ENCODE assay signal across 8 cellular contexts in the genomic region with DNA sequence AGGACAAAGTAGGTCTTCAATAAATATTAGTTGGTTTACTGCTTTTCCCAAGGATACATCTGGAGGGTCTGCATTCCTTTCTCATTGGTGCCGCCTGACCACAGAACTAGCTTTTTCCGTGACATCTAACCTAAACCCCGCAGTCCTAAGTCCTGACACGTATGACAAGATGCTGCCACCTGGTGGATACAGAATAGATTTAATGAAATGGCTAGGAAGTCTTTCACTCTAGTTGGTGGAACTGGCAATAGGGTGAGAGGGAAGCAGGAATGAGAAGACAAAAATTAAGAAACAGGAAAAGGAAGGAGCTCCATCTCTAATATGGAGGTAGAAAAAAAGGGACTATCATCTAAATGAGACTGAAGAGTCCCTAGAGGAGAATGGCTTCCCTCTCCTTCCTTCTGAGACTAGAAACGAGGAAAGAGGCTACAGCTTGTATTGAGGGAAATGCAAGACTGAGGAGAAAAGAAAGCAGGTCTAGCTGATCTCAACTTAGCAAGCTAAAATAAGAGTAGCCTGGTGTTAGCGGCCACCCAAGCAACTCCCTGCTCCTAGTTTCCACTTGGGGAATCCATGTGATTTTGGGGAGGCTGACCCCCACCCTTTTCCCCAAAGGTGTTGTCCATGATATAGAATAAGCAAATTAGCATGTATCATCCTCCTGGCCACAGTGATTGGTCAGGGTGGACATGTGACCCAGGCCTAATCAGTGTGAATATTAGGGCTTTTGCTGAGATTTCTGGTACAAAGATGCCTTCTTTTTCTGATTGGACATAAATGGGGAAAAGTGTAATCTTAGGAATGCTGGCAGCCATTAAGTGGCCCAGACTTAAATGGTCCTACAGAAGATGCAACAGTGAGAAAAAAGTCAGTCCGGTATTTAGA. TPM values are rescaled to one million over a fixed set of nuclear protein-coding genes. Genes with fewer than 3 reads are reported as not detected.
DNase-seq lines count a peak whose midpoint lies in the region; ATAC-seq and TF ChIP-seq lines count a peak whose summit lies in the region.

No MANE protein-coding gene starts in this region.

- WGBS in endodermal cell (ENCODE audit: insufficient coverage in 1 of 2, insufficient read length in 1 of 2), 2 experiments: 51 to 88% methylated on average over 2 to 7 of the region's 7 CpGs
- 38 to 59% methylated on average over 3 to 4 of the region's 7 CpGs for WGBS in mesodermal cell (ENCODE audit: insufficient coverage in 2 of 2), 2 experiments

- ATAC-seq in stimulated activated naive CD8-positive, alpha-beta T cell treated with anti-CD3 and anti-CD28 coated beads, Interleukin-15, amount 100 ng/mL, for 72 hours: peak; percentile 90
- no peak for ATAC-seq in GM21619 (IDR thresholded peaks at IDR 0.05; ENCODE audit: unreplicated experiment)

- H3K4me3 Mint-ChIP-seq in endodermal cell: no peak overlapping the region
- H3K4me3 Mint-ChIP-seq in stimulated activated naive CD8-positive, alpha-beta T cell treated with anti-CD3 and anti-CD28 coated beads, Interleukin-15, amount 100 ng/mL, for 72 hours: no peak overlapping the region

- H3K36me3 ChIP-seq in endodermal cell (ENCODE audit: control insufficient read depth, insufficient read depth, low read length) (peaks cover 21% of the 10 kb centered on the region), mesodermal cell (ENCODE audit: control insufficient read depth, insufficient read depth, low read length) (peaks cover 33% of the 10 kb centered on the region)

- peak overlapping the region; percentile 27 for H3K27ac ChIP-seq in endodermal cell (ENCODE audit: low read depth, low read length)
- H3K27ac ChIP-seq in mesodermal cell (ENCODE audit: low read depth, low read length, severe bottlenecking): peak overlapping the region; percentile 77

- H3K36me3 Mint-ChIP-seq in endodermal cell (ENCODE audit: low read depth): peaks cover 31% of the 10 kb centered on the region

- H3K9me3 Mint-ChIP-seq in endodermal cell: no peaks in the 10 kb centered on the region
- H3K9me3 Mint-ChIP-seq in stimulated activated naive CD8-positive, alpha-beta T cell treated with anti-CD3 and anti-CD28 coated beads, Interleukin-15, amount 100 ng/mL, for 72 hours: no peaks in the 10 kb centered on the region

- peak; percentile 85 for TF ChIP-seq CTCF in endodermal cell (conservative IDR thresholded peaks at IDR 0.05)

- H3K4me1 Mint-ChIP-seq in endodermal cell: peaks cover 10% of the 10 kb centered on the region
- peaks cover 46% of the 10 kb centered on the region for H3K4me1 Mint-ChIP-seq in stimulated activated naive CD8-positive, alpha-beta T cell treated with anti-CD3 and anti-CD28 coated beads, Interleukin-15, amount 100 ng/mL, for 72 hours

- H3K4me3 ChIP-seq in endodermal cell (ENCODE audit: low read length) (no peak overlapping the region), mesodermal cell (ENCODE audit: extremely low read depth, insufficient read depth, low read length, poor library complexity, severe bottlenecking) (no peak overlapping the region)

- no peak overlapping the region for H3K9ac ChIP-seq in endodermal cell (ENCODE audit: extremely low read depth, low read length, poor library complexity, severe bottlenecking)

- DNase-seq in EH (ENCODE audit: low read depth): peak; percentile 87
- peak; percentile 50 for DNase-seq in HPDE6-E6E7 (ENCODE audit: extremely low spot score)
- DNase-seq in NCI-H69 (lab: John Stamatoyannopoulos, UW): peak; percentile 88
- DNase-seq in activated CD4-positive, alpha-beta T cell treated with anti-CD3 and anti-CD28 coated beads, Interleukin-2, amount 50 U/mL, for 48 hours: peak; percentile 19 to 42
- DNase-seq in endodermal cell: peak; percentile 78
- DNase-seq in stimulated activated naive CD8-positive, alpha-beta T cell treated with anti-CD3 and anti-CD28 coated beads, Interleukin-15, amount 100 ng/mL, for 72 hours: peak; percentile 46 to 48

- no peaks in the 10 kb centered on the region for H3K27me3 ChIP-seq in endodermal cell (ENCODE audit: control insufficient read depth, insufficient read depth, low read length, poor library complexity, severe bottlenecking)

- no peaks in the 10 kb centered on the region for H3K9me3 ChIP-seq in endodermal cell (ENCODE audit: control insufficient read depth, low read length)
- no peaks in the 10 kb centered on the region for H3K9me3 ChIP-seq in mesodermal cell (ENCODE audit: control insufficient read depth, low read length)

- no peaks in the 10 kb centered on the region for H3K27me3 Mint-ChIP-seq in endodermal cell (ENCODE audit: insufficient read depth)
- H3K27me3 Mint-ChIP-seq in stimulated activated naive CD8-positive, alpha-beta T cell treated with anti-CD3 and anti-CD28 coated beads, Interleukin-15, amount 100 ng/mL, for 72 hours: no peaks in the 10 kb centered on the region

- peak overlapping the region; percentile 77 for H3K27ac Mint-ChIP-seq in endodermal cell
- H3K27ac Mint-ChIP-seq in stimulated activated naive CD8-positive, alpha-beta T cell treated with anti-CD3 and anti-CD28 coated beads, Interleukin-15, amount 100 ng/mL, for 72 hours: no peak overlapping the region

- H3K4me1 ChIP-seq in endodermal cell (ENCODE audit: control insufficient read depth, insufficient read depth, low read length) (peaks cover 2% of the 10 kb centered on the region), mesodermal cell (ENCODE audit: control insufficient read depth, insufficient read depth, low read length, poor library complexity, severe bottlenecking) (no peaks in the 10 kb centered on the region)

RNA-seq across cellular contexts. Expression of a gene that starts 5.9 kb away (rescaled TPM):
- total RNA-seq in endodermal cell: 10 to 100 TPM; 57.7 to 72.1 TPM
- 66.0 TPM for polyA plus RNA-seq in endodermal cell (2013, experiment 1 of 2)
- polyA plus RNA-seq in endodermal cell (2013, experiment 2 of 2): 64.5 TPM
- 42.8 TPM for polyA plus RNA-seq in mesodermal cell (2013, experiment 1 of 2)
- 45.9 TPM for polyA plus RNA-seq in mesodermal cell (2013, experiment 2 of 2)

RNA-seq across cellular contexts. Expression of a gene that starts 13.9 kb away (rescaled TPM):
- total RNA-seq in endodermal cell: 10 to 100 TPM; 34.3 to 37.5 TPM
- polyA plus RNA-seq in endodermal cell (2013, experiment 1 of 2): 32.4 TPM
- 30.8 TPM for polyA plus RNA-seq in endodermal cell (2013, experiment 2 of 2)
- polyA plus RNA-seq in mesodermal cell (2013, experiment 1 of 2): 33.9 TPM
- polyA plus RNA-seq in mesodermal cell (2013, experiment 2 of 2): 31.7 TPM

RNA-seq across cellular contexts. Expression of a gene that starts 31.4 kb away (rescaled TPM):
- total RNA-seq in endodermal cell: 10 to 100 TPM; 35.4 to 39.2 TPM
- 40.1 TPM for polyA plus RNA-seq in endodermal cell (2013, experiment 1 of 2)
- 37.3 TPM for polyA plus RNA-seq in endodermal cell (2013, experiment 2 of 2)
- polyA plus RNA-seq in mesodermal cell (2013, experiment 1 of 2): 45.9 TPM
- polyA plus RNA-seq in mesodermal cell (2013, experiment 2 of 2): 40.1 TPM

RNA-seq across cellular contexts. Expression of a gene that starts 58.3 kb away (rescaled TPM):
- 100 to 1,000 TPM; 327 to 333 TPM for total RNA-seq in endodermal cell
- polyA plus RNA-seq in endodermal cell (2013, experiment 1 of 2): 278 TPM
- 254 TPM for polyA plus RNA-seq in endodermal cell (2013, experiment 2 of 2)
- polyA plus RNA-seq in mesodermal cell (2013, experiment 1 of 2): 308 TPM
- 270 TPM for polyA plus RNA-seq in mesodermal cell (2013, experiment 2 of 2)

RNA-seq across cellular contexts. Expression of a gene that starts 59.0 kb away (rescaled TPM):
- 10 to 100 TPM; 43.0 to 49.8 TPM for total RNA-seq in endodermal cell
- 24.3 TPM for polyA plus RNA-seq in endodermal cell (2013, experiment 1 of 2)
- 22.2 TPM for polyA plus RNA-seq in endodermal cell (2013, experiment 2 of 2)
- 18.9 TPM for polyA plus RNA-seq in mesodermal cell (2013, experiment 1 of 2)
- 19.5 TPM for polyA plus RNA-seq in mesodermal cell (2013, experiment 2 of 2)

Comparison
In these comparisons a context has a peak if more than half of its experiments do, and no peak if none do; other contexts are left out.
1. DNase-seq: peak in every context shown above with its lines; median percentile 88 in NCI-H69; 87 in EH; 78 in endodermal cell; 50 in HPDE6-E6E7; 47 in stimulated activated naive CD8-positive, alpha-beta T cell treated with anti-CD3 and anti-CD28 coated beads, Interleukin-15, amount 100 ng/mL, for 72 hours; 30 in activated CD4-positive, alpha-beta T cell treated with anti-CD3 and anti-CD28 coated beads, Interleukin-2, amount 50 U/mL, for 48 hours.